9 cellular contexts compared by ENCODE assay signal in genomic region chr7:144568234-144568633, GRCh38.
"Had no signal": no experiment of that assay in that cellular context is flagged by ENCODE, and none has a peak within 500 bp of the region (broad histone marks: within the 10 kb centered on the region; RNA-seq: fewer than 3 reads in every experiment).

No MANE protein-coding gene starts in this region.

- ATAC-seq: GM23338, HCT116 had no signal

- H3K27ac ChIP-seq: KMS-11 had no signal

- H3K36me3 ChIP-seq: HAP-1 had no signal

- H3K4me2 ChIP-seq: GM23338, KMS-11 had no signal

- H3K27ac Mint-ChIP-seq: GM23338, HFFc6 had no signal

- H2AFZ ChIP-seq: GM23338 had no signal

- DNase-seq: H7, HFFc6, Karpas-422, KBM-7 had no signal

- H3K4me3 ChIP-seq: GM23338, HAP-1 had no signal

- H3K4me3 Mint-ChIP-seq: GM23338, HFFc6 had no signal

- H3K9me3 Mint-ChIP-seq: GM23338 had no signal

- H3K9me3 ChIP-seq: HAP-1 had no signal

- H3K9ac ChIP-seq: KMS-11 had no signal

- FAIRE-seq: HTR-8/SVneo had no signal
